ENCODE assay signal across 8 cellular contexts in the genomic region with DNA sequence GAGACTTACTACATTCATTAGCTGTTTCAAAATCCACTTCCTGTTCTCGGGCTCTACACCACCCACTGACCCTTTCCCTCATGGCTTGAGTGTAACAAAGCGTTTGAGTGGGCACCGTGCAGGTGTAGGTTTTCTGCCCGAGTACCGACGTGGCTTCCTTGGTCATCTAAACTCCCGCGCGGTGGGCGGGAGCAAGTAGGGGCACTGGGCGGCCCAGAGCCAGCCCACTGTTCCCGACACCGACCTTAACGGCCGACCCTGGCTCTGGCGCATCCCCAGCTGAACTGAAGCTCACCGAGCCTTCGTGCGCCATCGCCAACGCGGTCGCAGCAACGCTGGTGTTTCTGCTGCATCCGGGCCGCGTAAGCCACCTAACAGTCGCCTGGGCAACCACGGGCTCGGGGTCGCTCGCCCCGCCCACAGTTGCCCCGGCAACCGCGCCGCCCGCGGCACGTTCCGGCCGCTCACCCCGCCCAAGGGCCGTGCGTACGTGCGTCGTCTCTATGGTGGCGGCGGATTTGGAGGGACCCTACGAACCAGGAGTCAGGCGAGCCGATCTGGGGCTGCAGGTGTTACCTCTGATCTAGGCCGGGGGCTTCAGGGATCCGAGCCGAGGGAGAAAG. TPM values are rescaled to one million over a fixed set of nuclear protein-coding genes. Genes with fewer than 3 reads are reported as not detected.
DNase-seq lines count a peak whose midpoint lies in the region; ATAC-seq and TF ChIP-seq lines count a peak whose summit lies in the region.

Gene C2orf81, minus strand, starts transcription at position 372 of the 623 bp plus-strand sequence. Its CDS starts 59 bp downstream, at position 313.
Gene WDR54, plus strand, starts transcription at position 483 of the 623 bp plus-strand sequence. CDS start 424 bp downstream, outside the sequence.

- peak in 1 of 56 donors; percentile 15 for TF ChIP-seq CTCF in dorsolateral prefrontal cortex (IDR thresholded peaks at IDR 0.05 in 54 of 56, conservative IDR thresholded peaks at IDR 0.05 in 2 of 56; ENCODE audit: low read depth in 1 of 56, partially characterized antibody in 56 of 56)
- no peak for TF ChIP-seq CTCF in lung (IDR thresholded peaks at IDR 0.05; ENCODE audit: control extremely low read depth, extremely low read depth)

- DNase-seq in CD1c-positive myeloid dendritic cell (ENCODE audit: extremely low spot score) (peak; percentile 91), NCI-H748 treated with DMSO at 0.1 percent for 48 hours (lab: John Stamatoyannopoulos, UW) (peak; percentile 79), dorsolateral prefrontal cortex (peak; percentile 71 to 94 (median 84)), lung (ENCODE audit: low spot score) (peak; percentile 86)
- peak; percentile 93 to 95 for DNase-seq in activated CD4-positive, alpha-beta T cell treated with anti-CD3 and anti-CD28 coated beads, Interleukin-2, amount 50 U/mL, for 48 hours
- DNase-seq in stimulated activated CD4-positive, alpha-beta T cell treated with anti-CD3 and anti-CD28 coated beads, TNF-alpha, amount 100 ng/mL, for 4 hours (ENCODE audit: low read depth in 3 of 3): peak; percentile 86 to 88 (median 86)

- peaks cover 0 to 13% of the 10 kb centered on the region in 2 donors for H3K36me3 ChIP-seq in lung (ENCODE audit: control insufficient read depth in 2 of 2, insufficient read depth in 2 of 2, low read length in 2 of 2)

- H3K4me3 ChIP-seq in dorsolateral prefrontal cortex (peak within 1 kb of the TSS; percentile 47 to 92 (median 77)), lung (peak within 1 kb of the TSS; percentile 68)

- ATAC-seq in GM19438 (IDR thresholded peaks at IDR 0.05; ENCODE audit: low read depth, unreplicated experiment) (peak; percentile 93), HG03565 (IDR thresholded peaks at IDR 0.05; ENCODE audit: unreplicated experiment) (peak; percentile 92), lung (ENCODE audit: insufficient read depth, low FRiP score) (peak; percentile 94)

- peaks cover 0 to 3% of the 10 kb centered on the region in 2 donors for H3K4me1 ChIP-seq in lung (ENCODE audit: control insufficient read depth in 2 of 2, insufficient read depth in 2 of 2, low read length in 2 of 2)

- intact Hi-C loops in dorsolateral prefrontal cortex (cut with DNase I): loop anchor here in 1 of 2 donors (5.0 kb wide), 1 partner anchor 106 kb away; the partner anchor contains the start of genes AUP1, DQX1 and HTRA2

- no peaks in the 10 kb centered on the region for H3K9me3 ChIP-seq in lung (ENCODE audit: control insufficient read depth in 2 of 2, insufficient read depth in 1 of 2, low read length in 1 of 2)

- H3K27ac ChIP-seq in dorsolateral prefrontal cortex: peak within 1 kb of the TSS in 57 of 59 donors; percentile 17 to 90 (median 78)
- H3K27ac ChIP-seq in lung (ENCODE audit: low read depth in 1 of 2, low read length in 1 of 2): peak within 1 kb of the TSS in 1 of 2 donors; percentile 81

- H3K27me3 ChIP-seq in dorsolateral prefrontal cortex (no peaks in the 10 kb centered on the region), lung (ENCODE audit: control insufficient read depth, insufficient read depth) (no peaks in the 10 kb centered on the region)

- WGBS in lung, 2 donors: 0% methylated on average over 56 of the region's 56 CpGs

RNA-seq across cellular contexts. Expression of gene C2orf81, which starts in this region (rescaled TPM):
- total RNA-seq in dorsolateral prefrontal cortex (1 to 10 TPM; 2.6 to 9.8 (median 5.6) TPM), lung (10 to 100 TPM in 1 of 2 donors, 1 to 10 TPM in 1; 3.4 to 16.9 TPM)
- 1 to 10 TPM; 7.3 TPM for polyA plus RNA-seq in lung

RNA-seq across cellular contexts. Expression of gene WDR54, which starts in this region (rescaled TPM):
- total RNA-seq in dorsolateral prefrontal cortex (10 to 100 TPM in 119 of 120 experiments, 1 to 10 TPM in 1; 9.3 to 42.7 (median 26.3) TPM), lung (10 to 100 TPM; 36.1 to 42.3 TPM)
- polyA plus RNA-seq in lung: 10 to 100 TPM; 15.4 to 27.9 TPM
